Comparison of ENCODE assay signal across 1 cellular context in the genomic region with DNA sequence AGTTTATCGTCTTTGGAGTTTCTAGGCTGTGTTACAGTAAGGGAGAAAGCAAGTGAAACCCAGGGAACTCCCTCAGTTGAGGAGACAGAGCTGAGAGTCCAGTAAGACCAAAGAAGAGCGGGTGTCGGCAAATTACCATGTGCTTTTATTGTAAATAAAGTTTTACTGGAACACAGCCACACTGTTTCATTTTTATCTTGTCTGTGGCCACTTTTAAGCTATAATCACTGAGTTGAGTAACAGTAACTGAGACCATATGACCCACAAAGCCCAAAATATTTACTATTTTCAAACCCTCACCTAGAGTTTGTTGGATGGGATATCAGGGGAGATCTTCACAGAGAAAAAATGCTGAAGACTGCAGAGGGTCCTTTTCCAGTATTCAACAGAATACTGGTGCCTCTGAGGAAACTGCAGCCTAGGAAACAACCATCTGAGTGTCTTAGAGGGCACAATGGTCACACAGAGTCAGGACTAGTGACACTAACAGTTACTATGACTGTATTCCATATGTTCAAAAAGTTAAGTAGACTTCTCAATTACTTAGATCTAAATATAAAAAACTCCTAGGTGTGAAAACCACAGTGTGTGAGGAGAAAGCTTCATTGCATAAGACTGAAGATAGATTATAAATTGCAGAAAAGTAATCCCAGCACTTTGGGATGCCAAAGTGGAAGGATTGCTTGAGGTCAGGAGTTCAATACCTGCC.
A peak's percentile ranks its signal among the peaks of the same experiment; 100 is the strongest.
TF ChIP-seq lines count a peak whose summit lies in the region.

No MANE protein-coding gene starts in this region.

TF ChIP-seq in K562, 482 proteins besides CTCF, POLR2A, EP300 and RAD21:
- TF ChIP-seq, protein P1, sequence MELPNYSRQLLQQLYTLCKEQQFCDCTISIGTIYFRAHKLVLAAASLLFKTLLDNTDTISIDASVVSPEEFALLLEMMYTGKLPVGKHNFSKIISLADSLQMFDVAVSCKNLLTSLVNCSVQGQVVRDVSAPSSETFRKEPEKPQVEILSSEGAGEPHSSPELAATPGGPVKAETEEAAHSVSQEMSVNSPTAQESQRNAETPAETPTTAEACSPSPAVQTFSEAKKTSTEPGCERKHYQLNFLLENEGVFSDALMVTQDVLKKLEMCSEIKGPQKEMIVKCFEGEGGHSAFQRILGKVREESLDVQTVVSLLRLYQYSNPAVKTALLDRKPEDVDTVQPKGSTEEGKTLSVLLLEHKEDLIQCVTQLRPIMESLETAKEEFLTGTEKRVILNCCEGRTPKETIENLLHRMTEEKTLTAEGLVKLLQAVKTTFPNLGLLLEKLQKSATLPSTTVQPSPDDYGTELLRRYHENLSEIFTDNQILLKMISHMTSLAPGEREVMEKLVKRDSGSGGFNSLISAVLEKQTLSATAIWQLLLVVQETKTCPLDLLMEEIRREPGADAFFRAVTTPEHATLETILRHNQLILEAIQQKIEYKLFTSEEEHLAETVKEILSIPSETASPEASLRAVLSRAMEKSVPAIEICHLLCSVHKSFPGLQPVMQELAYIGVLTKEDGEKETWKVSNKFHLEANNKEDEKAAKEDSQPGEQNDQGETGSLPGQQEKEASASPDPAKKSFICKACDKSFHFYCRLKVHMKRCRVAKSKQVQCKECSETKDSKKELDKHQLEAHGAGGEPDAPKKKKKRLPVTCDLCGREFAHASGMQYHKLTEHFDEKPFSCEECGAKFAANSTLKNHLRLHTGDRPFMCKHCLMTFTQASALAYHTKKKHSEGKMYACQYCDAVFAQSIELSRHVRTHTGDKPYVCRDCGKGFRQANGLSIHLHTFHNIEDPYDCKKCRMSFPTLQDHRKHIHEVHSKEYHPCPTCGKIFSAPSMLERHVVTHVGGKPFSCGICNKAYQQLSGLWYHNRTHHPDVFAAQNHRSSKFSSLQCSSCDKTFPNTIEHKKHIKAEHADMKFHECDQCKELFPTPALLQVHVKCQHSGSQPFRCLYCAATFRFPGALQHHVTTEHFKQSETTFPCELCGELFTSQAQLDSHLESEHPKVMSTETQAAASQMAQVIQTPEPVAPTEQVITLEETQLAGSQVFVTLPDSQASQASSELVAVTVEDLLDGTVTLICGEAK (IDR thresholded peaks at IDR 0.05), result peak; percentile 79
- TF ChIP-seq, protein P1 (CRISPR knock-in tag; IDR thresholded peaks at IDR 0.05), result no peak
- TF ChIP-seq NR4A1 (CRISPR knock-in tag; IDR thresholded peaks at IDR 0.05), result no peak
- TF ChIP-seq NR4A1 (tag; IDR thresholded peaks at IDR 0.05), result no peak
- TF ChIP-seq NCOA1 (IDR thresholded peaks at IDR 0.05; ENCODE audit: low read depth), result no peak
- TF ChIP-seq, protein P2, sequence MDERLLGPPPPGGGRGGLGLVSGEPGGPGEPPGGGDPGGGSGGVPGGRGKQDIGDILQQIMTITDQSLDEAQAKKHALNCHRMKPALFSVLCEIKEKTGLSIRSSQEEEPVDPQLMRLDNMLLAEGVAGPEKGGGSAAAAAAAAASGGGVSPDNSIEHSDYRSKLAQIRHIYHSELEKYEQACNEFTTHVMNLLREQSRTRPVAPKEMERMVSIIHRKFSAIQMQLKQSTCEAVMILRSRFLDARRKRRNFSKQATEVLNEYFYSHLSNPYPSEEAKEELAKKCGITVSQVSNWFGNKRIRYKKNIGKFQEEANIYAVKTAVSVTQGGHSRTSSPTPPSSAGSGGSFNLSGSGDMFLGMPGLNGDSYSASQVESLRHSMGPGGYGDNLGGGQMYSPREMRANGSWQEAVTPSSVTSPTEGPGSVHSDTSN (CRISPR knock-in tag; IDR thresholded peaks at IDR 0.05; ENCODE audit: low read depth), result no peak
- TF ChIP-seq, protein P2 (tag; conservative IDR thresholded peaks at IDR 0.05; ENCODE audit: low read depth), result no peak
TF ChIP-seq in K562: peak in this region for 1.
